23 cellular contexts compared by ENCODE assay signal in the genomic region with DNA sequence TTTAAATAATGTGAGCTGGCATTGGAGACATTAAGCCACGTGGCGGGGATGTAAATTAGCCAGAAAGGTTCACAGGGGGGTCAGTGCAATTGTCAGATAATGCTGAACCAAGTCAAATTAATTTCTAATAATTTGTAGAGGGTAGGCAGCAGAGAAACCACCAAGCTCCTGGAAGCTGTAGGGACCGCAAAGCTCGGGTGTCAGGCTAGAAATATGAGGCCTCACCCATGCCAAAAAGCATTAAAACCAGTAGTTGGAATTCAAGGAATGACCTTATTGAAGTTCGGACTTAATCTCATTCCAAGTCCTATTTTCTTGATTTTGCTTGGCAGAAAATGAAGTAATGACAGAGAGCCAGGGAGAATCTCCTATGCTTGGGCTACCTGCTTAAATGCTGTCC.
DNase-seq lines count a peak whose midpoint lies in the region; TF ChIP-seq lines count a peak whose summit lies in the region.
"Had no signal": no experiment of that assay in that cellular context is flagged by ENCODE, and none has a peak within 500 bp of the region (broad histone marks: within the 10 kb centered on the region; RNA-seq: fewer than 3 reads in every experiment).

No MANE protein-coding gene starts in this region.

- H4K91ac ChIP-seq in mesenchymal stem cell (ENCODE audit: low read length), result no peak overlapping the region

- no peak overlapping the region for H2BK5ac ChIP-seq in mesenchymal stem cell (ENCODE audit: low read depth, low read length, poor library complexity, severe bottlenecking)

- H2BK15ac ChIP-seq in mesenchymal stem cell (ENCODE audit: low read depth, poor library complexity, severe bottlenecking), result no peak overlapping the region

- H2AFZ ChIP-seq in mesenchymal stem cell (ENCODE audit: low read depth, low read length), result no peak overlapping the region

- no peaks in the 10 kb centered on the region for H3K36me3 ChIP-seq in mesenchymal stem cell (ENCODE audit: control insufficient read depth in 1 of 2, insufficient read depth in 2 of 2, low read depth in 1 of 2, low read length in 2 of 2)
- H3K36me3 ChIP-seq: esophagus squamous epithelium had no signal

- H3K4me2 ChIP-seq in mesenchymal stem cell (ENCODE audit: low read length, poor library complexity, severe bottlenecking), result no peak overlapping the region

- peaks cover 2% of the 10 kb centered on the region for H3K4me1 ChIP-seq in mesenchymal stem cell (ENCODE audit: control insufficient read depth, insufficient read depth, low read depth, low read length)

- H3K9ac ChIP-seq in mesenchymal stem cell (ENCODE audit: low read length), result no peak overlapping the region

- no peak overlapping the region for H2AK5ac ChIP-seq in mesenchymal stem cell (ENCODE audit: low read length, severe bottlenecking)

- H3K79me1 ChIP-seq in mesenchymal stem cell (replicated peaks; ENCODE audit: low read length, poor library complexity, severe bottlenecking), result no peaks in the 10 kb centered on the region

- no peak overlapping the region for H3K4me3 ChIP-seq in astrocyte of the spinal cord (ENCODE audit: low read depth, low read length)
- no peak overlapping the region for H3K4me3 ChIP-seq in mesenchymal stem cell (ENCODE audit: insufficient read depth in 1 of 2, low read depth in 1 of 2, low read length in 2 of 2)
- H3K4me3 ChIP-seq in dorsolateral prefrontal cortex, result no peak overlapping the region
- H3K4me3 ChIP-seq: esophagus squamous epithelium had no signal

- H2BK120ac ChIP-seq in mesenchymal stem cell (ENCODE audit: low read depth, low read length), result no peak overlapping the region

- H3K9me3 ChIP-seq in mesenchymal stem cell (ENCODE audit: control insufficient read depth, low read length), result no peaks in the 10 kb centered on the region
- H3K9me3 ChIP-seq: esophagus squamous epithelium had no signal

- DNase-seq in AG08396 (ENCODE audit: low spot score), result peak; percentile 31
- peak; percentile 49 for DNase-seq in HS-27A (ENCODE audit: low read depth)
- DNase-seq in astrocyte of the spinal cord (ENCODE audit: low read depth, low spot score), result peak; percentile 64
- no peak for DNase-seq in mesenchymal stem cell
- no peak for DNase-seq in DMS53 treated with DMSO at 0.1 percent for 48 hours (lab: John Stamatoyannopoulos, UW; ENCODE audit: unreplicated experiment)
- DNase-seq in COLO829 (ENCODE audit: low spot score), result no peak
- no peak for DNase-seq in dorsolateral prefrontal cortex
- no peak for DNase-seq in NCI-H1694 treated with DMSO at 0.1 percent for 48 hours (lab: John Stamatoyannopoulos, UW)
- DNase-seq: activated CD8-positive, alpha-beta T cell treated with anti-CD3 and anti-CD28 coated beads for 36 hours; activated T-cell treated with anti-CD3 and anti-CD28 coated beads, Interleukin-2, amount 50 U/mL, for 1 hour; CD4-positive, CD25-positive, alpha-beta regulatory T cell; effector memory CD4-positive, alpha-beta T cell; esophagus squamous epithelium; H7; immature natural killer cell; KG1; NCI-H1092; NCI-H2081; NCI-H524; occipital lobe; right cardiac atrium; stimulated activated CD4-positive, alpha-beta T cell treated with anti-CD3 and anti-CD28 coated beads, Interleukin-15, amount 100 ng/mL, for 24 hours had no signal

- H3K18ac ChIP-seq in mesenchymal stem cell (ENCODE audit: low read depth in 1 of 2, low read length in 2 of 2), result no peak overlapping the region

- H3K27ac ChIP-seq in mesenchymal stem cell (ENCODE audit: low read length, poor library complexity, severe bottlenecking) (peak overlapping the region; percentile 33), dorsolateral prefrontal cortex (no peak overlapping the region)
- H3K27ac ChIP-seq: esophagus squamous epithelium, RWPE1 had no signal

- H4K8ac ChIP-seq in mesenchymal stem cell (ENCODE audit: low read length), result no peak overlapping the region

- TF ChIP-seq CTCF in astrocyte of the spinal cord (IDR thresholded peaks at IDR 0.05; ENCODE audit: low read depth, low read length) (no peak), dorsolateral prefrontal cortex (IDR thresholded peaks at IDR 0.05 in 54 of 56, conservative IDR thresholded peaks at IDR 0.05 in 2 of 56; ENCODE audit: low read depth in 1 of 56, partially characterized antibody in 56 of 56) (no peak)

- no peak overlapping the region for H3K14ac ChIP-seq in mesenchymal stem cell (ENCODE audit: low read length in 2 of 2)

- 96% methylated on average over 5 of the region's 5 CpGs for WGBS in mesenchymal stem cell

- intact Hi-C loops in dorsolateral prefrontal cortex (cut with DNase I), result no loop called here

- H3K4ac ChIP-seq in mesenchymal stem cell (ENCODE audit: low read depth in 1 of 2, low read length in 2 of 2), result no peak overlapping the region

- H3K23ac ChIP-seq in mesenchymal stem cell (ENCODE audit: low read length in 2 of 2), result no peak overlapping the region

- no peak overlapping the region for H2BK12ac ChIP-seq in mesenchymal stem cell (ENCODE audit: low read length in 2 of 2)

- H3K27me3 ChIP-seq in mesenchymal stem cell (ENCODE audit: control insufficient read depth in 1 of 2, insufficient read depth in 1 of 2, low read length in 2 of 2) (no peaks in the 10 kb centered on the region), dorsolateral prefrontal cortex (no peaks in the 10 kb centered on the region)
- H3K27me3 ChIP-seq: esophagus squamous epithelium had no signal

- in situ Hi-C loops in astrocyte of the spinal cord (cut with HindIII; ENCODE audit: low sequenced_read_pairs), result no loop called here

Comparison
In these comparisons a context has a peak if more than half of its experiments do, and no peak if none do; other contexts are left out.
1. DNase-seq: peak in AG08396 (single experiment), HS-27A (single experiment) and astrocyte of the spinal cord (single experiment); none in mesenchymal stem cell (single experiment), DMS53 treated with DMSO at 0.1 percent for 48 hours (single experiment), COLO829 (single experiment), dorsolateral prefrontal cortex (0 of 10) and NCI-H1694 treated with DMSO at 0.1 percent for 48 hours (single experiment).